Comparison of ENCODE assay signal across 17 cellular contexts in the genomic region with DNA sequence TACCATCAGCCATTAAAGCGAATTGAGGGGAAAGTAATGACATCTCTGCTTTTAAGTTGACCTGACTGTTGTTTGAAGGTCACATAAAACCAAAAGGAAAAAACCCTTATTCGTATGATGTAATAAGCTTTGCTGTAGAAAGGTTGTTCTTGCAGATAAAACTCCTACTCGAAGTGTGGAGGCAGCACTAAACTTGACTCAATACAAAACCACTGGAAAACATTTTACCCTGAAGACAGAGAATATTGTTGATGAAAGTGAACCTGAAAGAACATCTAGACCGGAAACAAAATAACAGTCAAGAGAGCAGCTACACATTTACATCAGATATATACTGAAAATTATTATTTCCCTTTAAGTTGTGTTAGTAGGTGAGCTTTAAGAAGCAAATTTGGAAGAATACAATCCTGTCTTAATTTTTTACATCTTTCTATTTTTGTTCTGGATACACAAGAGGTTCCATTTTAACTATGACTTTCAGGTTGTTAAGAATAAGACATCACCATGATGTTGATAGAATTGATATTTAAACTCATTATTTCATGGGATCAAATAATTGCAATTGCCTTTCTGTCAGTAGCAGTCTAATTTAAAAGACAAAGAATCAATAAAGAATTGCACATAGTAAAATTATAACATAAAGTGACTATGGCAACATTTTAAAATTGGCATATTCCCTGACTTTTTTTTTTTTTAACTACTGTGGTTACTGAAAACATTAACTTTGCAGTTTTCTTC. TPM values are rescaled to one million over a fixed set of nuclear protein-coding genes. Genes with fewer than 3 reads are reported as not detected.
DNase-seq lines count a peak whose midpoint lies in the region; ATAC-seq, FAIRE-seq and TF ChIP-seq lines count a peak whose summit lies in the region.
"Had no signal": no experiment of that assay in that cellular context is flagged by ENCODE, and none has a peak within 500 bp of the region (broad histone marks: within the 10 kb centered on the region; RNA-seq: fewer than 3 reads in every experiment).

No MANE protein-coding gene starts in this region.

- peak overlapping the region; percentile 61 for H3K4me3 Mint-ChIP-seq in neural progenitor cell
- H3K4me3 Mint-ChIP-seq: activated CD8-positive, alpha-beta T cell treated with anti-CD3 and anti-CD28 coated beads for 36 hours; activated T-helper 1 cell treated with anti-CD3 and anti-CD28 coated beads, Interleukin-12 subunit alpha, Interleukin-12 subunit beta, Interleukin-2, Interleukin-4 antibody, amounts not matched to agents 30 ng/mL and 10 ng/mL and 1 ng/mL, durations not matched to agents 14 hours and 24 hours and 36 hours; central memory CD8-positive, alpha-beta T cell had no signal

- H3K4me1 ChIP-seq in SJCRH30 (peaks cover 69% of the 10 kb centered on the region), fibroblast of lung (ENCODE audit: control insufficient read depth, extremely low read depth, insufficient read depth, low read length) (peaks cover 9% of the 10 kb centered on the region), neural progenitor cell (peaks cover 60% of the 10 kb centered on the region)

- TF ChIP-seq POLR2A in H54 (IDR thresholded peaks at IDR 0.05; ENCODE audit: low read depth, low read length) = no peak

- H3K36me3 Mint-ChIP-seq in neural progenitor cell = no peaks in the 10 kb centered on the region

- H3K79me2 ChIP-seq in fibroblast of lung (ENCODE audit: control insufficient read depth, insufficient read depth, low read length) (peaks cover 15% of the 10 kb centered on the region), neural progenitor cell (ENCODE audit: low read depth) (peaks cover 93% of the 10 kb centered on the region)

- H3K27ac ChIP-seq in SJCRH30 (peak overlapping the region; percentile 76), fibroblast of lung (ENCODE audit: insufficient read depth, low read length) (no peak overlapping the region), neural progenitor cell (no peak overlapping the region)
- H3K27ac ChIP-seq: HL-60, ovary had no signal

- DNase-seq in H54 (ENCODE audit: insufficient read length, low spot score) (no peak), SJCRH30 (peak in 1 of 2 experiments; percentile 38), fibroblast of lung (ENCODE audit: low read depth in 2 of 2) (peak; percentile 43 to 52), neural progenitor cell (ENCODE audit: low spot score) (no peak), NCI-H510A treated with DMSO at 0.1 percent for 48 hours (lab: John Stamatoyannopoulos, UW) (no peak)
- DNase-seq: activated CD8-positive, alpha-beta T cell treated with anti-CD3 and anti-CD28 coated beads for 36 hours; Calu3; effector CD4-positive, alpha-beta T cell; KG1; NCI-H748 treated with DMSO at 0.1 percent for 48 hours; ovary; substantia nigra had no signal

- no peaks in the 10 kb centered on the region for H3K27me3 Mint-ChIP-seq in neural progenitor cell (ENCODE audit: insufficient read depth, low read depth)

- H3K4me3 ChIP-seq in SJCRH30 (no peak overlapping the region), fibroblast of lung (replicated peaks in 1 of 4; ENCODE audit: control extremely low read depth in 1 of 4, insufficient read depth in 1 of 4, low read depth in 3 of 4, low read length in 4 of 4) (no peak overlapping the region), neural progenitor cell (no peak overlapping the region)
- H3K4me3 ChIP-seq: ovary had no signal

- H3K9me3 ChIP-seq in SJCRH30 (replicated peaks) (no peaks in the 10 kb centered on the region), fibroblast of lung (ENCODE audit: control insufficient read depth, insufficient read depth, low read depth, low read length) (no peaks in the 10 kb centered on the region), neural progenitor cell (ENCODE audit: low read depth) (no peaks in the 10 kb centered on the region)
- H3K9me3 ChIP-seq: ovary had no signal

- H4K20me1 ChIP-seq in fibroblast of lung (ENCODE audit: control insufficient read depth, extremely low read depth, insufficient read depth, low read length) = no peaks in the 10 kb centered on the region
- H4K20me1 ChIP-seq in neural progenitor cell (ENCODE audit: low read depth) = no peaks in the 10 kb centered on the region

- H3F3A ChIP-seq in neural progenitor cell (ENCODE audit: low read depth) = peaks cover 11% of the 10 kb centered on the region

- FAIRE-seq in H54 (lab: Jason Lieb, UNC) = peak; percentile 92

- H2AFZ ChIP-seq in fibroblast of lung (ENCODE audit: low read length) (no peak overlapping the region), neural progenitor cell (replicated peaks) (no peak overlapping the region)

- ATAC-seq in GM21528 (IDR thresholded peaks at IDR 0.05; ENCODE audit: low FRiP score, unreplicated experiment) (no peak), HG02763 (IDR thresholded peaks at IDR 0.05; ENCODE audit: unreplicated experiment) (no peak)
- ATAC-seq: activated CD8-positive, alpha-beta T cell treated with anti-CD3 and anti-CD28 coated beads for 36 hours had no signal

- peaks cover 66% of the 10 kb centered on the region for H3K4me1 Mint-ChIP-seq in neural progenitor cell
- H3K4me1 Mint-ChIP-seq: central memory CD8-positive, alpha-beta T cell had no signal

- H3K36me3 ChIP-seq in SJCRH30 (no peaks in the 10 kb centered on the region; the same call in 1 of the 2 replicates), fibroblast of lung (ENCODE audit: control insufficient read depth, insufficient read depth, low read length) (no peaks in the 10 kb centered on the region), neural progenitor cell (peaks cover 3% of the 10 kb centered on the region)
- H3K36me3 ChIP-seq: ovary had no signal

- H3K9ac ChIP-seq in fibroblast of lung (ENCODE audit: insufficient read depth, low read length) (no peak overlapping the region), neural progenitor cell (no peak overlapping the region)

- TF ChIP-seq CTCF in fibroblast of lung (conservative IDR thresholded peaks at IDR 0.05 in 1 of 2, IDR thresholded peaks at IDR 0.05 in 1 of 2; ENCODE audit: low read depth in 1 of 2, low read length in 2 of 2) (no peak), neural progenitor cell (IDR thresholded peaks at IDR 0.05) (no peak)

- no peaks in the 10 kb centered on the region for H3K9me3 Mint-ChIP-seq in neural progenitor cell
- H3K9me3 Mint-ChIP-seq: activated CD8-positive, alpha-beta T cell treated with anti-CD3 and anti-CD28 coated beads for 36 hours; activated T-helper 1 cell treated with anti-CD3 and anti-CD28 coated beads, Interleukin-12 subunit alpha, Interleukin-12 subunit beta, Interleukin-2, Interleukin-4 antibody, amounts not matched to agents 30 ng/mL and 10 ng/mL and 1 ng/mL, durations not matched to agents 14 hours and 24 hours and 36 hours; central memory CD8-positive, alpha-beta T cell had no signal

- H3K27ac Mint-ChIP-seq in neural progenitor cell = no peak overlapping the region
- H3K27ac Mint-ChIP-seq: activated CD8-positive, alpha-beta T cell treated with anti-CD3 and anti-CD28 coated beads for 36 hours; activated T-helper 1 cell treated with anti-CD3 and anti-CD28 coated beads, Interleukin-12 subunit alpha, Interleukin-12 subunit beta, Interleukin-2, Interleukin-4 antibody, amounts not matched to agents 30 ng/mL and 10 ng/mL and 1 ng/mL, durations not matched to agents 14 hours and 24 hours and 36 hours had no signal

- H3K4me2 ChIP-seq in fibroblast of lung (ENCODE audit: extremely low read depth, insufficient read depth, low read length) = peak overlapping the region; percentile 56
- H3K4me2 ChIP-seq in neural progenitor cell = no peak overlapping the region

- H3K27me3 ChIP-seq in SJCRH30 = no peaks in the 10 kb centered on the region
- no peaks in the 10 kb centered on the region for H3K27me3 ChIP-seq in fibroblast of lung (ENCODE audit: control insufficient read depth, insufficient read depth, low read length)
- no peaks in the 10 kb centered on the region for H3K27me3 ChIP-seq in neural progenitor cell
- H3K27me3 ChIP-seq: ovary had no signal

RNA-seq across cellular contexts. Expression of a gene that starts 6.4 kb away (rescaled TPM):
- total RNA-seq in SJCRH30 (2014; rRNA removed; shearing (Covaris generic)) = 45.4 and 49.0 TPM in 2 replicates
- 12.8 and 26.4 TPM in 2 replicates for total RNA-seq in fibroblast of lung
- polyA plus RNA-seq in fibroblast of lung = 13.3 and 75.5 TPM in 2 replicates
- 7.7 and 34.4 TPM in 2 replicates for polyA plus RNA-seq in fibroblast of lung (2012)
- 2.6 and 81.5 TPM in 2 replicates for polyA minus RNA-seq in fibroblast of lung (ENCODE audit: low replicate concordance)
- 35.5 and 36.8 TPM in 2 replicates for total RNA-seq in neural progenitor cell (ENCODE audit: low replicate concordance)
- total RNA-seq: activated T-helper 1 cell treated with anti-CD3 and anti-CD28 coated beads, Interleukin-12 subunit alpha, Interleukin-12 subunit beta, Interleukin-2, Interleukin-4 antibody, amounts not matched to agents 30 ng/mL and 10 ng/mL and 1 ng/mL, durations not matched to agents 14 hours and 24 hours and 36 hours had no signal

Comparison
In these comparisons a context has a peak if more than half of its experiments do, and no peak if none do; other contexts are left out.
1. DNase-seq: peak in fibroblast of lung (2 of 2); none in H54 (single experiment), neural progenitor cell (single experiment) and NCI-H510A treated with DMSO at 0.1 percent for 48 hours (single experiment).